In genomic region chr17:39676198-39676819, GRCh38 we compare ENCODE assay signal across 8 cellular contexts. TPM values are rescaled to one million over a fixed set of nuclear protein-coding genes. Genes with fewer than 3 reads are reported as not detected.
A peak's percentile ranks its signal among the peaks of the same experiment; 100 is the strongest.
DNase-seq lines count a peak whose midpoint lies in the region; ATAC-seq and TF ChIP-seq lines count a peak whose summit lies in the region.

No MANE protein-coding gene starts in this region.

- peak overlapping the region; percentile 38 for H3K27ac Mint-ChIP-seq in osteocyte (ENCODE audit: unreplicated experiment)

- H3K4me3 Mint-ChIP-seq in osteocyte (ENCODE audit: unreplicated experiment) = peak overlapping the region; percentile 32

- TF ChIP-seq CTCF in ascending aorta (IDR thresholded peaks at IDR 0.05) (no peak), osteocyte (IDR thresholded peaks at IDR 0.05) (no peak)

- peak; percentile 41 for DNase-seq in stimulated activated CD4-positive, alpha-beta T cell treated with anti-CD3 and anti-CD28 coated beads, Interleukin-15, amount 100 ng/mL, for 24 hours
- DNase-seq in stimulated activated CD4-positive, alpha-beta T cell treated with anti-CD3 and anti-CD28 coated beads, Interleukin-4, amount 100 ng/mL, for 1 hour = no peak
- peak; percentile 85 for DNase-seq in NCI-H69 (lab: John Stamatoyannopoulos, UW)
- DNase-seq in ascending aorta (ENCODE audit: low spot score in 2 of 2) = peak; percentile 60 to 90
- DNase-seq in osteocyte (ENCODE audit: extremely low spot score, unreplicated experiment) = no peak
- DNase-seq in iPS-NIHi11 (ENCODE audit: low spot score) = no peak

- peak overlapping the region; percentile 90 to 95 for H3K27ac ChIP-seq in ascending aorta

- ATAC-seq in HG02938 (IDR thresholded peaks at IDR 0.05; ENCODE audit: unreplicated experiment) (no peak), HG02763 (IDR thresholded peaks at IDR 0.05; ENCODE audit: unreplicated experiment) (no peak)

- no peaks in the 10 kb centered on the region for H3K9me3 ChIP-seq in ascending aorta

- H3K27me3 ChIP-seq in ascending aorta = no peaks in the 10 kb centered on the region

- H3K36me3 ChIP-seq in ascending aorta = peaks cover 0 to 4% of the 10 kb centered on the region in 2 donors

- H3K9me3 Mint-ChIP-seq in osteocyte (ENCODE audit: unreplicated experiment) = no peaks in the 10 kb centered on the region

- H3K4me1 Mint-ChIP-seq in osteocyte (ENCODE audit: unreplicated experiment) = peaks cover 46% of the 10 kb centered on the region

- no peak overlapping the region for H3K4me3 ChIP-seq in ascending aorta

- intact Hi-C loops in ascending aorta (cut with DNase I) = no loop called here

- H3K4me1 ChIP-seq in ascending aorta = peaks cover 23 to 49% of the 10 kb centered on the region in 2 donors

- H3K36me3 Mint-ChIP-seq in osteocyte (ENCODE audit: unreplicated experiment) = peaks cover 7% of the 10 kb centered on the region

- no peaks in the 10 kb centered on the region for H3K27me3 Mint-ChIP-seq in osteocyte (ENCODE audit: unreplicated experiment)

RNA-seq across cellular contexts. Expression of gene PNMT, which starts 8.1 kb away (rescaled TPM):
- total RNA-seq in ascending aorta = 5.1 TPM
- 1.9 and 2.4 TPM in 2 replicates for total RNA-seq in osteocyte

RNA-seq across cellular contexts. Expression of gene TCAP, which starts 11.2 kb away (rescaled TPM):
- total RNA-seq in ascending aorta (not detected), osteocyte (0.94 and 1.3 TPM in 2 replicates)

RNA-seq across cellular contexts. Expression of gene PGAP3, which starts 11.5 kb away (rescaled TPM):
- total RNA-seq in ascending aorta = 29.5 TPM
- total RNA-seq in osteocyte = 33.8 and 35.3 TPM in 2 replicates

RNA-seq across cellular contexts. Expression of gene ERBB2, which starts 23.6 kb away (rescaled TPM):
- total RNA-seq in ascending aorta (124 TPM), osteocyte (66.2 and 69.9 TPM in 2 replicates)

RNA-seq across cellular contexts. Expression of gene STARD3, which starts 39.4 kb away (rescaled TPM):
- total RNA-seq in ascending aorta (87.6 TPM), osteocyte (55.5 and 68.9 TPM in 2 replicates)

Comparison
In these comparisons a context has a peak if more than half of its experiments do, and no peak if none do; other contexts are left out.
1. DNase-seq: peak in stimulated activated CD4-positive, alpha-beta T cell treated with anti-CD3 and anti-CD28 coated beads, Interleukin-15, amount 100 ng/mL, for 24 hours (single experiment), NCI-H69 (single experiment) and ascending aorta (2 of 2); none in stimulated activated CD4-positive, alpha-beta T cell treated with anti-CD3 and anti-CD28 coated beads, Interleukin-4, amount 100 ng/mL, for 1 hour (single experiment), osteocyte (single experiment) and iPS-NIHi11 (single experiment).